28 cellular contexts compared by ENCODE assay signal in the genomic region with DNA sequence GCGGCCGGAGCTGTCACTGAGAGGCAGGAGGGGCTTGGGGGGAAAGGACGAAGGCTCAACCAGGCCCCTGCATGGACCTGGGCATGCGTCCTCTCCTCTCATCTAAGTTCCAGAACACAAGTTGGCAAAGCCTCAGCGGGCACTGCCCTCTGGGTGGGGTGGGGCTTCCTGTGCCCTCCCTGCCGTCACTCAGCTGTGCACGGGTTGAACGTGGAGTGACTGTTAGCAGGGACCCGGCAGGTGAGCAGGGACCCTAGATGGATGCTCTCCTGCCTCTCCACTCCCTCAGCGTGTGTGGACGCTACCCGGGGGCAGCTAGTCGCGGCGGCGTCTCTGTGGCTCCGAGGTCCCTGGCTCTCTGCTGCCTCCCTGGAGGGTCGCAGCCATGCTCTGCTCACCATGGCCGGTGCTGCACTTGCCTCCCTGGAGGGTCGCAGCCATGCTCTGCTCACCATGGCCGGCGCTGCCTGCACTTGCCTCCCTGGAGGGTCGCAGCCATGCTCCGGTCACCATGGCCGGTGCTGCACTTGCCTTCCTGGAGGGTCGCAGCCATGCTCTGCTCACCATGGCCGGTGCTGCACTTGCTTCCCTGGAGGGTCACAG.
"Had no signal": no experiment of that assay in that cellular context is flagged by ENCODE, and none has a peak within 500 bp of the region (broad histone marks: within the 10 kb centered on the region; RNA-seq: fewer than 3 reads in every experiment).

No MANE protein-coding gene starts in this region.

- H3K9me3 Mint-ChIP-seq: immature natural killer cell; natural killer cell; nephron progenitor cell; stimulated activated memory B cell treated with anti-CD40 and anti-IgM and Interleukin-4, amounts not matched to agents 10 μg/mL and 1 μg/mL and 100 μg/mL, for 72 hours had no signal

- FAIRE-seq: islet of Langerhans, kidney had no signal

- H3K4me1 ChIP-seq: left lung, lower lobe of right lung, right atrium auricular region, right lobe of liver, stomach, testis, thyroid gland, transverse colon, upper lobe of left lung had no signal

- H3K4me3 ChIP-seq: left lung, lower lobe of right lung, ovary, right atrium auricular region, right lobe of liver, smooth muscle cell, stomach, testis, thyroid gland, transverse colon, upper lobe of left lung had no signal

- H3K36me3 ChIP-seq: ovary had no signal

- H3K4me1 Mint-ChIP-seq: immature natural killer cell; natural killer cell; stimulated activated memory B cell treated with anti-CD40 and anti-IgM and Interleukin-4, amounts not matched to agents 10 μg/mL and 1 μg/mL and 100 μg/mL, for 72 hours had no signal

- H3K27me3 Mint-ChIP-seq: progenitor cell of endocrine pancreas; stimulated activated memory B cell treated with anti-CD40 and anti-IgM and Interleukin-4, amounts not matched to agents 10 μg/mL and 1 μg/mL and 100 μg/mL, for 72 hours had no signal

- H3K9me3 ChIP-seq: left lung, lower lobe of right lung, neutrophil, ovary, right atrium auricular region, right lobe of liver, stomach, testis, thyroid gland, transverse colon, upper lobe of left lung had no signal

- H3K4me2 ChIP-seq: smooth muscle cell had no signal

- DNase-seq: hypothalamus; immature natural killer cell; kidney; left colon; lower lobe of right lung; mammary epithelial cell; mesenchymal stem cell; natural killer cell; nephron progenitor cell; ovary; right lobe of liver; stimulated activated CD4-positive, alpha-beta T cell treated with anti-CD3 and anti-CD28 coated beads, Interleukin-1b, Interleukin-23, amount 100 ng/mL, for 48 hours; stimulated activated CD4-positive, alpha-beta T cell treated with anti-CD3 and anti-CD28 coated beads, Interleukin-2, amount 100 ng/mL, for 48 hours; stimulated activated CD4-positive, alpha-beta T cell treated with anti-CD3 and anti-CD28 coated beads, Interleukin-4, amount 100 ng/mL, for 4 hours; stimulated activated CD8-positive, alpha-beta memory T cell treated with anti-CD3 and anti-CD28 coated beads, Interleukin-4, amount 100 ng/mL, for 48 hours; stimulated activated naive CD8-positive, alpha-beta T cell treated with anti-CD3 and anti-CD28 coated beads, Interleukin-15, Interleukin-2, amounts not matched to agents 100 U/mL and 50 U/mL, for 24 hours; stomach; testis; thyroid gland; transverse colon had no signal

- H3K27ac Mint-ChIP-seq: immature natural killer cell; natural killer cell; progenitor cell of endocrine pancreas; stimulated activated memory B cell treated with anti-CD40 and anti-IgM and Interleukin-4, amounts not matched to agents 10 μg/mL and 1 μg/mL and 100 μg/mL, for 72 hours had no signal

- ATAC-seq: left colon; left lung; lower lobe of right lung; natural killer cell; right lobe of liver; stimulated activated memory B cell treated with anti-CD40 and anti-IgM and Interleukin-4, amounts not matched to agents 10 μg/mL and 1 μg/mL and 100 μg/mL, for 72 hours; stimulated activated naive CD8-positive, alpha-beta T cell treated with anti-CD3 and anti-CD28 coated beads, Interleukin-15, Interleukin-2, amounts not matched to agents 100 U/mL and 50 U/mL, for 24 hours had no signal

- H3K27me3 ChIP-seq: left lung, neutrophil, ovary, right atrium auricular region, right lobe of liver, stomach, testis, thyroid gland, transverse colon, upper lobe of left lung had no signal

- H3K27ac ChIP-seq: left lung, lower lobe of right lung, neutrophil, ovary, right atrium auricular region, right lobe of liver, stomach, testis, thyroid gland, transverse colon, upper lobe of left lung had no signal

- H3K4me3 Mint-ChIP-seq: immature natural killer cell; natural killer cell; nephron progenitor cell; stimulated activated memory B cell treated with anti-CD40 and anti-IgM and Interleukin-4, amounts not matched to agents 10 μg/mL and 1 μg/mL and 100 μg/mL, for 72 hours had no signal

- H3K36me3 Mint-ChIP-seq: natural killer cell had no signal
